Comparison of ENCODE assay signal across 14 cellular contexts in genomic region chr19:21585491-21585890, GRCh38.
DNase-seq lines count a peak whose midpoint lies in the region; ATAC-seq and TF ChIP-seq lines count a peak whose summit lies in the region.
"Had no signal": no experiment of that assay in that cellular context is flagged by ENCODE, and none has a peak within 500 bp of the region (broad histone marks: within the 10 kb centered on the region; RNA-seq: fewer than 3 reads in every experiment).

No MANE protein-coding gene starts in this region.

- no peaks in the 10 kb centered on the region for H3K27me3 ChIP-seq in CD4-positive, CD25-positive, alpha-beta regulatory T cell (ENCODE audit: control insufficient read depth, insufficient read depth, low read length)
- H3K27me3 ChIP-seq in neuronal stem cell (ENCODE audit: control insufficient read depth in 3 of 3, insufficient read depth in 3 of 3, low read depth in 1 of 3, low read length in 3 of 3) (peaks cover 0 to 15% (median 4%) of the 10 kb centered on the region in 3 experiments), dorsolateral prefrontal cortex (peaks cover 0 to 36% (median 18%) of the 10 kb centered on the region in 45 donors)
- H3K27me3 ChIP-seq: breast epithelium, right lobe of liver had no signal

- WGBS in neuronal stem cell (ENCODE audit: extremely low coverage in 2 of 2, insufficient read length in 2 of 2, insufficient replicate concordance in 1 of 2), 2 donors: no CpG with 5 or more reads among the region's 12 CpGs

- peaks cover 3% of the 10 kb centered on the region for H3K4me1 ChIP-seq in CD4-positive, CD25-positive, alpha-beta regulatory T cell (ENCODE audit: control insufficient read depth, insufficient read depth, low read length, poor library complexity, severe bottlenecking)
- peaks cover 0 to 5% of the 10 kb centered on the region in 2 donors for H3K4me1 ChIP-seq in neuronal stem cell (ENCODE audit: control insufficient read depth in 2 of 2, insufficient read depth in 1 of 2, low read depth in 1 of 2, low read length in 2 of 2)
- H3K4me1 ChIP-seq: breast epithelium, right lobe of liver had no signal

- no peak overlapping the region for H2BK12ac ChIP-seq in neuronal stem cell (ENCODE audit: low read length)

- no peak overlapping the region for H3K27ac ChIP-seq in CD4-positive, CD25-positive, alpha-beta regulatory T cell (ENCODE audit: insufficient read depth, low read length, poor library complexity, severe bottlenecking)
- no peak overlapping the region for H3K27ac ChIP-seq in neuronal stem cell (replicated peaks; ENCODE audit: low read length)
- H3K27ac ChIP-seq in dorsolateral prefrontal cortex: no peak overlapping the region
- H3K27ac ChIP-seq: breast epithelium, SK-N-MC had no signal

- no peak overlapping the region for H2AFZ ChIP-seq in neuronal stem cell (ENCODE audit: low read length)

- H3K4me3 Mint-ChIP-seq in CD4-positive, CD25-positive, alpha-beta regulatory T cell: peak overlapping the region in 3 of 4 donors; percentile 33 to 63 (median 48)
- peak overlapping the region; percentile 29 for H3K4me3 Mint-ChIP-seq in central memory CD8-positive, alpha-beta T cell

- no peak overlapping the region for H4K8ac ChIP-seq in neuronal stem cell (ENCODE audit: low read depth, low read length)

- no peak overlapping the region for H3K4me3 ChIP-seq in CD4-positive, CD25-positive, alpha-beta regulatory T cell (ENCODE audit: low read depth, low read length)
- H3K4me3 ChIP-seq in neuronal stem cell (ENCODE audit: low read length in 2 of 2): no peak overlapping the region
- peak overlapping the region in 5 of 59 donors; percentile 63 to 77 (median 72) for H3K4me3 ChIP-seq in dorsolateral prefrontal cortex
- H3K4me3 ChIP-seq: SK-N-MC had no signal

- ATAC-seq in CD4-positive, CD25-positive, alpha-beta regulatory T cell (ENCODE audit: low read depth in 2 of 2): no peak
- no peak for ATAC-seq in central memory CD8-positive, alpha-beta T cell (replicated peaks; ENCODE audit: extremely low read depth, poor library complexity, severe bottlenecking)
- ATAC-seq in GM18517 (IDR thresholded peaks at IDR 0.05; ENCODE audit: unreplicated experiment) (no peak), HG03175 (IDR thresholded peaks at IDR 0.05; ENCODE audit: unreplicated experiment) (no peak)

- TF ChIP-seq CTCF in dorsolateral prefrontal cortex (IDR thresholded peaks at IDR 0.05 in 54 of 56, conservative IDR thresholded peaks at IDR 0.05 in 2 of 56; ENCODE audit: low read depth in 1 of 56, partially characterized antibody in 56 of 56): no peak

- H3K4me2 ChIP-seq in neuronal stem cell (ENCODE audit: insufficient read depth, low read length, poor library complexity, severe bottlenecking): no peak overlapping the region

- no peak overlapping the region for H3K4ac ChIP-seq in neuronal stem cell (ENCODE audit: low read length)

- no peaks in the 10 kb centered on the region for H3K36me3 ChIP-seq in CD4-positive, CD25-positive, alpha-beta regulatory T cell (ENCODE audit: control insufficient read depth, insufficient read depth, low read length)
- no peaks in the 10 kb centered on the region for H3K36me3 ChIP-seq in neuronal stem cell (replicated peaks in 1 of 2; ENCODE audit: control insufficient read depth in 2 of 2, insufficient read depth in 2 of 2, low read length in 2 of 2)
- H3K36me3 ChIP-seq: breast epithelium, right lobe of liver had no signal

- H2BK120ac ChIP-seq in neuronal stem cell (ENCODE audit: low read depth, low read length): no peak overlapping the region

- peaks cover 0 to 23% (median 2%) of the 10 kb centered on the region in 4 donors for H3K4me1 Mint-ChIP-seq in CD4-positive, CD25-positive, alpha-beta regulatory T cell
- H3K4me1 Mint-ChIP-seq in central memory CD8-positive, alpha-beta T cell: no peaks in the 10 kb centered on the region

- H2BK15ac ChIP-seq in neuronal stem cell (ENCODE audit: low read length): no peak overlapping the region

- H3K9me3 Mint-ChIP-seq in CD4-positive, CD25-positive, alpha-beta regulatory T cell: peaks cover 0 to 21% (median 7%) of the 10 kb centered on the region in 7 donors
- H3K9me3 Mint-ChIP-seq in central memory CD8-positive, alpha-beta T cell: no peaks in the 10 kb centered on the region

- peak overlapping the region; percentile 11 for H2BK5ac ChIP-seq in neuronal stem cell (ENCODE audit: low read length)

- no peak overlapping the region for H3K9ac ChIP-seq in neuronal stem cell (ENCODE audit: low read depth, low read length, poor library complexity)

- H2AK5ac ChIP-seq in neuronal stem cell (ENCODE audit: low read depth, low read length): no peak overlapping the region

- H3K27ac Mint-ChIP-seq in CD4-positive, CD25-positive, alpha-beta regulatory T cell: no peak overlapping the region
- H3K27ac Mint-ChIP-seq in central memory CD8-positive, alpha-beta T cell (ENCODE audit: low read depth): no peak overlapping the region

- peak overlapping the region; percentile 68 for H3K18ac ChIP-seq in neuronal stem cell (ENCODE audit: low read length)

- H3K14ac ChIP-seq in neuronal stem cell (ENCODE audit: low read length): peak overlapping the region; percentile 66

- no peaks in the 10 kb centered on the region for H3K36me3 Mint-ChIP-seq in CD4-positive, CD25-positive, alpha-beta regulatory T cell
- H3K36me3 Mint-ChIP-seq in central memory CD8-positive, alpha-beta T cell (ENCODE audit: insufficient read depth): no peaks in the 10 kb centered on the region

- H3K9me3 ChIP-seq in CD4-positive, CD25-positive, alpha-beta regulatory T cell (ENCODE audit: control insufficient read depth in 2 of 2, low read length in 2 of 2): peaks cover 9 to 17% of the 10 kb centered on the region in 2 experiments
- peaks cover 3 to 7% of the 10 kb centered on the region in 2 donors for H3K9me3 ChIP-seq in neuronal stem cell (replicated peaks in 1 of 2; ENCODE audit: control insufficient read depth in 2 of 2, insufficient read depth in 1 of 2, low read depth in 1 of 2, low read length in 2 of 2)
- H3K9me3 ChIP-seq: right lobe of liver had no signal

- H3K23ac ChIP-seq in neuronal stem cell (ENCODE audit: low read depth, low read length, poor library complexity): no peak overlapping the region

- H4K91ac ChIP-seq in neuronal stem cell (ENCODE audit: low read depth, low read length, poor library complexity): no peak overlapping the region

- intact Hi-C loops in dorsolateral prefrontal cortex (cut with DNase I): no loop called here

- H3K27me3 Mint-ChIP-seq in CD4-positive, CD25-positive, alpha-beta regulatory T cell: peaks cover 5% of the 10 kb centered on the region
- peaks cover 30% of the 10 kb centered on the region for H3K27me3 Mint-ChIP-seq in central memory CD8-positive, alpha-beta T cell

- no peaks in the 10 kb centered on the region for H3K79me1 ChIP-seq in neuronal stem cell (ENCODE audit: low read depth, low read length)

- no peak for DNase-seq in CD4-positive, CD25-positive, alpha-beta regulatory T cell
- DNase-seq in DMS53 (lab: John Stamatoyannopoulos, UW) (peak; percentile 85), neuronal stem cell (ENCODE audit: low spot score) (no peak), dorsolateral prefrontal cortex (no peak)
- no peak for DNase-seq in central memory CD8-positive, alpha-beta T cell (ENCODE audit: low spot score in 2 of 2)
- DNase-seq: activated CD4-positive, alpha-beta T cell treated with anti-CD3 and anti-CD28 coated beads for 1 hour; effector CD4-positive, alpha-beta T cell; KBM-7; NCI-H1092; right lobe of liver had no signal
